Comparison of ENCODE assay signal across 8 cellular contexts in genomic region chr6:6007311-6008113, GRCh38. TPM values are rescaled to one million over a fixed set of nuclear protein-coding genes. Genes with fewer than 3 reads are reported as not detected.
DNase-seq lines count a peak whose midpoint lies in the region; ATAC-seq and TF ChIP-seq lines count a peak whose summit lies in the region.

No MANE protein-coding gene starts in this region.

- intact Hi-C loops in ascending aorta (cut with DNase I), result loop anchor here (5.0 kb wide), 1 partner anchor 245 kb away; no protein-coding TSS in a partner anchor

- WGBS in thymus, result 2% methylated on average over 60 of the region's 60 CpGs

- H3K9ac ChIP-seq in BLaER1 treated with 17β-estradiol and CSF1 and Interleukin-3, amounts not matched to agents 10 nM and 100 nM, result 0 out of 22 replicates have a peak overlapping the region, but pooled peaks of 2 of the 11 experiments have one; percentile 65 to 66

- H3K9me3 ChIP-seq in BLaER1 treated with 17β-estradiol and CSF1 and Interleukin-3, amounts not matched to agents 10 nM and 100 nM (replicated peaks in 1 of 11), result peaks cover 0 to 10% (median under 1%) of the 10 kb centered on the region in 11 experiments; a peak in 8 of 22 replicates
- H3K9me3 ChIP-seq in ascending aorta, result no peaks in the 10 kb centered on the region
- H3K9me3 ChIP-seq in thymus (ENCODE audit: control insufficient read depth), result peaks cover 3% of the 10 kb centered on the region

- H3K4me2 ChIP-seq in BLaER1 treated with 17β-estradiol and CSF1 and Interleukin-3, amounts not matched to agents 10 nM and 100 nM, result peak overlapping the region; percentile 78 to 96 (median 89)

- H3K4me3 ChIP-seq in BLaER1 treated with 17β-estradiol and CSF1 and Interleukin-3, amounts not matched to agents 10 nM and 100 nM, result peak overlapping the region; percentile 55 to 72 (median 60); a peak in 19 of 20 replicates
- H3K4me3 ChIP-seq in ascending aorta (peak overlapping the region; percentile 34 to 60), thymus (ENCODE audit: low read length) (peak overlapping the region; percentile 55)

- peaks cover 0 to 59% (median 55%) of the 10 kb centered on the region in 11 experiments; a peak in 18 of 22 replicates for H4K20me1 ChIP-seq in BLaER1 treated with 17β-estradiol and CSF1 and Interleukin-3, amounts not matched to agents 10 nM and 100 nM

- DNase-seq in NCI-H524 (lab: John Stamatoyannopoulos, UW) (peak; percentile 81 to 87), ascending aorta (ENCODE audit: low spot score in 2 of 2) (no peak), left kidney (ENCODE audit: low read depth, low spot score) (peak; percentile 65)

- H3K27me3 ChIP-seq in BLaER1 treated with 17β-estradiol and CSF1 and Interleukin-3, amounts not matched to agents 10 nM and 100 nM, result peaks cover 60 to 96% (median 83%) of the 10 kb centered on the region in 11 experiments
- H3K27me3 ChIP-seq in ascending aorta, result peaks cover 49% of the 10 kb centered on the region
- peaks cover 62% of the 10 kb centered on the region for H3K27me3 ChIP-seq in thymus (ENCODE audit: control insufficient read depth, insufficient read depth)

- no peak overlapping the region for H3K27ac ChIP-seq in BLaER1 treated with 17β-estradiol and CSF1 and Interleukin-3, amounts not matched to agents 10 nM and 100 nM
- H3K27ac ChIP-seq in ascending aorta (no peak overlapping the region), thymus (ENCODE audit: low read depth) (no peak overlapping the region)

- ATAC-seq in GM18867 (IDR thresholded peaks at IDR 0.05; ENCODE audit: unreplicated experiment), result peak; percentile 35
- no peak for ATAC-seq in GM18907 (IDR thresholded peaks at IDR 0.05; ENCODE audit: unreplicated experiment)
- no peak for ATAC-seq in GM18861 (IDR thresholded peaks at IDR 0.05; ENCODE audit: unreplicated experiment)

- no peaks in the 10 kb centered on the region for H3K36me3 ChIP-seq in BLaER1 treated with 17β-estradiol and CSF1 and Interleukin-3, amounts not matched to agents 10 nM and 100 nM
- H3K36me3 ChIP-seq in ascending aorta (no peaks in the 10 kb centered on the region), thymus (ENCODE audit: control insufficient read depth, insufficient read depth) (no peaks in the 10 kb centered on the region)

- peak in 2 of 3 experiments; percentile 2 to 17 for TF ChIP-seq CTCF in ascending aorta (IDR thresholded peaks at IDR 0.05)

- peaks cover 28 to 42% (median 36%) of the 10 kb centered on the region in 10 experiments for H3K4me1 ChIP-seq in BLaER1 treated with 17β-estradiol and CSF1 and Interleukin-3, amounts not matched to agents 10 nM and 100 nM
- peaks cover 15 to 30% of the 10 kb centered on the region in 2 donors for H3K4me1 ChIP-seq in ascending aorta
- peaks cover 24% of the 10 kb centered on the region for H3K4me1 ChIP-seq in thymus (ENCODE audit: control insufficient read depth, insufficient read depth, low read length)

RNA-seq across cellular contexts. Expression of gene NRN1, which starts 0.8 kb away (rescaled TPM):
- 40.8 TPM for total RNA-seq in ascending aorta
- 7.4 TPM for polyA plus RNA-seq in thymus

Comparison
In these comparisons a context has a peak if more than half of its experiments do, and no peak if none do; other contexts are left out.
1. DNase-seq: peak in NCI-H524 (2 of 2) and left kidney (single experiment); none in ascending aorta (0 of 2).
2. Peak in every context shown above with its lines, with median percentiles within 50 percentile points of each other: H3K4me3 ChIP-seq.